ENCODE assay signal across 30 cellular contexts in genomic region chr9:77237896-77238295, GRCh38.
"Had no signal": no experiment of that assay in that cellular context is flagged by ENCODE, and none has a peak within 500 bp of the region (broad histone marks: within the 10 kb centered on the region; RNA-seq: fewer than 3 reads in every experiment).

No MANE protein-coding gene starts in this region.

- DNase-seq: activated CD4-positive, alpha-beta memory T cell treated with anti-CD3 and anti-CD28 coated beads for 36 hours; activated CD4-positive, alpha-beta T cell treated with anti-CD3 and anti-CD28 coated beads for 36 hours; activated CD4-positive, alpha-beta T cell treated with anti-CD3 and anti-CD28 coated beads, Interleukin-2, amount 10 ng/mL, durations not matched to agents 24 days and 14 days; activated CD4-positive, CD25-positive, alpha-beta regulatory T cell; activated CD4-positive, CD25-positive, alpha-beta regulatory T cell treated with anti-CD3 and anti-CD28 coated beads, Interleukin-2, amount 50 U/mL, for 72 hours; activated CD8-positive, alpha-beta memory T cell treated with anti-CD3 and anti-CD28 coated beads, Interleukin-2, amount 10 ng/mL, durations not matched to agents 7 days and 5 days; activated CD8-positive, alpha-beta memory T cell treated with anti-CD3 and anti-CD28 coated beads, Interleukin-2, amount 50 U/mL, for 4 hours; activated CD8-positive, alpha-beta T cell treated with anti-CD3 and anti-CD28 coated beads, Interleukin-2, amount 10 ng/mL, durations not matched to agents 7 days and 5 days; activated effector memory CD4-positive, alpha-beta T cell treated with anti-CD3 and anti-CD28 coated beads, Interleukin-2, amount 50 U/mL, for 16 hours; activated naive CD4-positive, alpha-beta T cell treated with anti-CD3 and anti-CD28 coated beads for 36 hours; activated naive CD8-positive, alpha-beta T cell treated with anti-CD3 and anti-CD28 coated beads for 36 hours; activated naive CD8-positive, alpha-beta T cell treated with anti-CD3 and anti-CD28 coated beads, Interleukin-2, amount 50 U/mL, for 24 hours; activated T-cell treated with anti-CD3 and anti-CD28 coated beads, Interleukin-2, amount 50 U/mL, for 1 hour; activated T-cell treated with anti-CD3 and anti-CD28 coated beads, Interleukin-2, amount 50 U/mL, for 48 hours; adrenal gland; amygdala; aorta; body of pancreas; caudate nucleus; cerebellar nuclear complex; colonic mucosa; effector CD8-positive, alpha-beta T cell; esophagus squamous epithelium; foreskin melanocyte; heart right ventricle; T-helper 2 cell had no signal

- ATAC-seq: activated CD4-positive, alpha-beta T cell treated with anti-CD3 and anti-CD28 coated beads for 36 hours; activated CD8-positive, alpha-beta memory T cell treated with anti-CD3 and anti-CD28 coated beads, Interleukin-2, amount 10 ng/mL, durations not matched to agents 7 days and 5 days; activated CD8-positive, alpha-beta T cell treated with anti-CD3 and anti-CD28 coated beads, Interleukin-2, amount 10 ng/mL, durations not matched to agents 7 days and 5 days; activated naive CD8-positive, alpha-beta T cell treated with anti-CD3 and anti-CD28 coated beads, Interleukin-2, amount 50 U/mL, for 24 hours; body of pancreas; gastroesophageal sphincter; heart right ventricle had no signal

- H3K27ac ChIP-seq: adrenal gland, body of pancreas, colonic mucosa, epithelial cell of prostate, esophagus squamous epithelium, gastroesophageal sphincter, heart right ventricle had no signal

- H3K9me3 ChIP-seq: adrenal gland, body of pancreas, colonic mucosa, esophagus squamous epithelium, gastroesophageal sphincter, heart right ventricle had no signal

- FAIRE-seq: endometrium, endothelial cell of umbilical vein had no signal

- H3K4me1 ChIP-seq: adrenal gland, body of pancreas, colonic mucosa, esophagus squamous epithelium, gastroesophageal sphincter, heart right ventricle had no signal

- H3K4me3 ChIP-seq: adrenal gland, body of pancreas, colonic mucosa, esophagus squamous epithelium, gastroesophageal sphincter, heart right ventricle had no signal

- H3K36me3 ChIP-seq: adrenal gland, colonic mucosa had no signal

- H3K27me3 ChIP-seq: adrenal gland, body of pancreas, colonic mucosa, esophagus squamous epithelium, gastroesophageal sphincter, heart right ventricle had no signal
